19 cellular contexts compared by ENCODE assay signal in the genomic region with DNA sequence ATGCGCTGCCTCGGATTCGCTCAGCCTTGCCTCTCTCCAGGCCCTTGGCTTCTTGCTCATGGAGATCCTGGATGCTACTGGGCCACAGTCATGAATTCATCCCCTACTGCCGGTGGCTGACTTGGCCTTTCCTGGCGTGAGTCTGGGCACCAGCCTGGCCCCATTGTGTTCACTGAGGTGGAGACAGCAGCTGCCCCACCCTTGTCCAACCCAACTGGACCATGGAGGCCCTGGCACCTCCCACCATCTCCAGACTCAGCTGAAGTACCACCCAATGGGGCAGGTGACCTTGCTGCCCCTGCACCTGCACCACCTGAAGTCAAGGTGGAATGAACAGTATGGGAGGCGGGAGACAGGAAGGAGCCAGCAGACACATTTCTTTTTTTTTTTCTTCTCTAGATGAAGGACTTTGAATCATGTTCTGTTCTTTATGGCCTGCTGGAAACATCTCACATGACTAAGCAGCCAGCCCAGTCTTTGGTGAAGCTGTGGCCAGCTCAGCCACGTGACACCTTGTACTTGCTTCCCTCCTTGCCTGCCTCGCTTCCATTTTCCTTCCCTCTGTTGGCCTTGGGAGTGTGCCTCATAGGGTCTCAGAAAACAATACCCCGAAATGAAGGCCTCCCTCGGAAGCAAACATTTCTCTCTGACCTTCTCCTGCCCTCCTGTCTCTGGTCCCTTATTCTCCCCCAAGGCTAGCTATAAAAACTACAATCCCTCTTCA. TPM values are rescaled to one million over a fixed set of nuclear protein-coding genes. Genes with fewer than 3 reads are reported as not detected.
DNase-seq lines count a peak whose midpoint lies in the region; ATAC-seq and TF ChIP-seq lines count a peak whose summit lies in the region.
"Had no signal": no experiment of that assay in that cellular context is flagged by ENCODE, and none has a peak within 500 bp of the region (broad histone marks: within the 10 kb centered on the region; RNA-seq: fewer than 3 reads in every experiment).

No MANE protein-coding gene starts in this region.

- H3K27me3 Mint-ChIP-seq in activated CD8-positive, alpha-beta T cell treated with anti-CD3 and anti-CD28 coated beads, Interleukin-2, amount 10 ng/mL, durations not matched to agents 7 days and 5 days (ENCODE audit: low read depth): peaks cover 65% of the 10 kb centered on the region
- peaks cover 35 to 68% of the 10 kb centered on the region in 2 donors for H3K27me3 Mint-ChIP-seq in T-cell

- ATAC-seq in left ventricle myocardium superior (peak; percentile 67), gastrocnemius medialis (peak; percentile 25 to 59), T-cell (replicated peaks in 1 of 4) (no peak), GM18498 (IDR thresholded peaks at IDR 0.05; ENCODE audit: unreplicated experiment) (no peak)
- no peak for ATAC-seq in activated CD8-positive, alpha-beta T cell treated with anti-CD3 and anti-CD28 coated beads, Interleukin-2, amount 10 ng/mL, durations not matched to agents 7 days and 5 days
- ATAC-seq: lower lobe of right lung; naive thymus-derived CD4-positive, alpha-beta T cell had no signal

- H3K4me3 Mint-ChIP-seq in activated CD8-positive, alpha-beta T cell treated with anti-CD3 and anti-CD28 coated beads, Interleukin-2, amount 10 ng/mL, durations not matched to agents 7 days and 5 days: no peak overlapping the region
- H3K4me3 Mint-ChIP-seq in T-cell: no peak overlapping the region
- H3K4me3 Mint-ChIP-seq: activated CD4-positive, alpha-beta memory T cell treated with anti-CD3 and anti-CD28 coated beads, Interleukin-2, amount 10 ng/mL, durations not matched to agents 7 days and 5 days; activated naive CD8-positive, alpha-beta T cell treated with anti-CD3 and anti-CD28 coated beads, Interleukin-2, amount 10 ng/mL, durations not matched to agents 7 days and 5 days; H9; naive thymus-derived CD4-positive, alpha-beta T cell had no signal

- POLR2A ChIA-PET in activated CD8-positive, alpha-beta T cell treated with anti-CD3 and anti-CD28 coated beads, Interleukin-2, amount 10 ng/mL, durations not matched to agents 7 days and 5 days (lab: Charles Lee): no interaction called here
- POLR2A ChIA-PET in T-cell (lab: Charles Lee): no interaction called here

- CTCF ChIA-PET in activated CD8-positive, alpha-beta T cell treated with anti-CD3 and anti-CD28 coated beads, Interleukin-2, amount 10 ng/mL, durations not matched to agents 7 days and 5 days (lab: Charles Lee): no interaction called here
- CTCF ChIA-PET in T-cell (lab: Charles Lee): no interaction called here

- H3K4me1 Mint-ChIP-seq in activated CD8-positive, alpha-beta T cell treated with anti-CD3 and anti-CD28 coated beads, Interleukin-2, amount 10 ng/mL, durations not matched to agents 7 days and 5 days (ENCODE audit: low read depth): peaks cover 20% of the 10 kb centered on the region
- peaks cover 7 to 10% (median 8%) of the 10 kb centered on the region in 3 donors for H3K4me1 Mint-ChIP-seq in T-cell

- no peaks in the 10 kb centered on the region for H3K9me2 ChIP-seq in GM23248 (ENCODE audit: insufficient read depth)

- H3K27ac Mint-ChIP-seq in activated CD8-positive, alpha-beta T cell treated with anti-CD3 and anti-CD28 coated beads, Interleukin-2, amount 10 ng/mL, durations not matched to agents 7 days and 5 days: no peak overlapping the region
- no peak overlapping the region for H3K27ac Mint-ChIP-seq in T-cell
- H3K27ac Mint-ChIP-seq: activated CD4-positive, alpha-beta memory T cell treated with anti-CD3 and anti-CD28 coated beads, Interleukin-2, amount 10 ng/mL, durations not matched to agents 7 days and 5 days; activated naive CD8-positive, alpha-beta T cell treated with anti-CD3 and anti-CD28 coated beads, Interleukin-2, amount 10 ng/mL, durations not matched to agents 7 days and 5 days; H9; naive thymus-derived CD4-positive, alpha-beta T cell had no signal

- no peaks in the 10 kb centered on the region for H3F3A ChIP-seq in GM23248 (ENCODE audit: insufficient read depth)

- H3K27ac ChIP-seq in GM23248: no peak overlapping the region
- H3K27ac ChIP-seq in gastrocnemius medialis: peak overlapping the region; percentile 88 to 96 (median 94)
- H3K27ac ChIP-seq: lower lobe of right lung had no signal

- H3K9me3 ChIP-seq in GM23248 (ENCODE audit: low read depth) (no peaks in the 10 kb centered on the region), gastrocnemius medialis (no peaks in the 10 kb centered on the region)
- H3K9me3 ChIP-seq: lower lobe of right lung had no signal

- H3K36me3 ChIP-seq in GM23248 (ENCODE audit: low read depth) (no peaks in the 10 kb centered on the region), gastrocnemius medialis (peaks cover 0 to 29% of the 10 kb centered on the region in 2 donors)
- H3K36me3 ChIP-seq: lower lobe of right lung had no signal

- WGBS in GM23248 (ENCODE audit: low coverage in 1 of 2, low lambda C conversion rate in 2 of 2, missing lambda C conversion rate in 2 of 2), 2 experiments: 41 to 47% methylated on average over 10 of the region's 10 CpGs

- H4K20me1 ChIP-seq in GM23248 (ENCODE audit: insufficient read depth): no peaks in the 10 kb centered on the region

- no peaks in the 10 kb centered on the region for H3K9me3 Mint-ChIP-seq in activated CD8-positive, alpha-beta T cell treated with anti-CD3 and anti-CD28 coated beads, Interleukin-2, amount 10 ng/mL, durations not matched to agents 7 days and 5 days (ENCODE audit: insufficient read depth)
- H3K9me3 Mint-ChIP-seq in T-cell: no peaks in the 10 kb centered on the region
- H3K9me3 Mint-ChIP-seq: activated CD4-positive, alpha-beta memory T cell treated with anti-CD3 and anti-CD28 coated beads, Interleukin-2, amount 10 ng/mL, durations not matched to agents 7 days and 5 days; activated naive CD8-positive, alpha-beta T cell treated with anti-CD3 and anti-CD28 coated beads, Interleukin-2, amount 10 ng/mL, durations not matched to agents 7 days and 5 days; H9; naive thymus-derived CD4-positive, alpha-beta T cell had no signal

- no peaks in the 10 kb centered on the region for H3K79me2 ChIP-seq in GM23248 (ENCODE audit: insufficient read depth)

- no peaks in the 10 kb centered on the region for H3K4me1 ChIP-seq in GM23248 (ENCODE audit: insufficient read depth)
- H3K4me1 ChIP-seq in gastrocnemius medialis: peaks cover 14% of the 10 kb centered on the region in 2 donors

- no peak overlapping the region for H2AFZ ChIP-seq in GM23248

- DNase-seq in GM23248 (peak; percentile 71), RPMI7951 (ENCODE audit: low read depth) (peak; percentile 28), left ventricle myocardium superior (no peak), gastrocnemius medialis (peak; percentile 86 to 91), globus pallidus (ENCODE audit: low spot score) (no peak), T-cell (no peak)
- DNase-seq in activated CD8-positive, alpha-beta T cell treated with anti-CD3 and anti-CD28 coated beads, Interleukin-2, amount 10 ng/mL, durations not matched to agents 7 days and 5 days: no peak
- DNase-seq: activated CD4-positive, alpha-beta memory T cell treated with anti-CD3 and anti-CD28 coated beads, Interleukin-2, amount 10 ng/mL, durations not matched to agents 7 days and 5 days; activated naive CD8-positive, alpha-beta T cell treated with anti-CD3 and anti-CD28 coated beads, Interleukin-2, amount 10 ng/mL, durations not matched to agents 7 days and 5 days; AML-193; H9; lower lobe of right lung; MM.1S; naive thymus-derived CD4-positive, alpha-beta T cell; NCI-H2081; NCI-H524 had no signal

- no peak overlapping the region for H3K9ac ChIP-seq in GM23248

- H3K27me3 ChIP-seq in GM23248 (replicated peaks; ENCODE audit: insufficient read depth) (peaks cover 67% of the 10 kb centered on the region), gastrocnemius medialis (peaks cover 0 to 6% (median 0%) of the 10 kb centered on the region in 3 donors)

- no peak overlapping the region for H3K4me2 ChIP-seq in GM23248 (ENCODE audit: unreplicated experiment)

- H3K36me3 Mint-ChIP-seq in activated CD8-positive, alpha-beta T cell treated with anti-CD3 and anti-CD28 coated beads, Interleukin-2, amount 10 ng/mL, durations not matched to agents 7 days and 5 days (ENCODE audit: low read depth): no peaks in the 10 kb centered on the region
- no peaks in the 10 kb centered on the region for H3K36me3 Mint-ChIP-seq in T-cell
- H3K36me3 Mint-ChIP-seq: activated naive CD8-positive, alpha-beta T cell treated with anti-CD3 and anti-CD28 coated beads, Interleukin-2, amount 10 ng/mL, durations not matched to agents 7 days and 5 days had no signal

- H3K4me3 ChIP-seq in GM23248: no peak overlapping the region
- H3K4me3 ChIP-seq in gastrocnemius medialis: no peak overlapping the region
- H3K4me3 ChIP-seq: lower lobe of right lung had no signal

- intact Hi-C loops in left ventricle myocardium superior (cut with micrococcal nuclease) (no loop called here), gastrocnemius medialis (cut with DNase I; ENCODE audit: low total_unique reads) (no loop called here)

- in situ Hi-C loops in GM23248 (cut with MboI) (no loop called here), gastrocnemius medialis (cut with MboI; ENCODE audit: low sequenced_read_pairs in 4 of 4) (loop anchor here in 1 of 4 donors (25.0 kb wide), 1 partner anchor 113 kb away; a partner anchor contains a TSS)

- TF ChIP-seq POLR2A in gastrocnemius medialis (IDR thresholded peaks at IDR 0.05): peak; percentile 38 to 53

- no peak for TF ChIP-seq CTCF in gastrocnemius medialis (IDR thresholded peaks at IDR 0.05 in 4 of 5, conservative IDR thresholded peaks at IDR 0.05 in 1 of 5)

RNA-seq across cellular contexts. Expression of a gene that starts 3.8 kb away (rescaled TPM):
- total RNA-seq in GM23248 (2014; rRNA removed; shearing (Covaris generic)): not detected in 2 replicates
- 0.14 TPM in 1 of 2 replicates, not detected in the other for polyA plus RNA-seq in GM23248 (2016; fragmentation: Nextera tagmentation; extraction: Ambion mirVana)
- total RNA-seq in RPMI7951 (2014; rRNA removed; shearing (Covaris generic)): not detected in 2 replicates
- total RNA-seq in left ventricle myocardium superior (6.4 TPM), gastrocnemius medialis (1 to 10 TPM; 1.2 to 5.2 (median 3.1) TPM), T-cell (under 1 TPM in 3 of 5 donors, not detected in 2; 0.13 to 0.38 (median 0.19) TPM)
- not detected for total RNA-seq in activated CD8-positive, alpha-beta T cell treated with anti-CD3 and anti-CD28 coated beads, Interleukin-2, amount 10 ng/mL, durations not matched to agents 7 days and 5 days
- total RNA-seq: activated CD4-positive, alpha-beta memory T cell treated with anti-CD3 and anti-CD28 coated beads, Interleukin-2, amount 10 ng/mL, durations not matched to agents 7 days and 5 days; activated naive CD8-positive, alpha-beta T cell treated with anti-CD3 and anti-CD28 coated beads, Interleukin-2, amount 10 ng/mL, durations not matched to agents 7 days and 5 days; bronchial epithelial cell; lower lobe of right lung; naive thymus-derived CD4-positive, alpha-beta T cell; pulmonary artery endothelial cell had no signal
- polyA plus RNA-seq: naive thymus-derived CD4-positive, alpha-beta T cell had no signal

RNA-seq across cellular contexts. Expression of a gene that starts 17.7 kb away (rescaled TPM):
- total RNA-seq in GM23248 (2014; rRNA removed; shearing (Covaris generic)): not detected in 2 replicates
- polyA plus RNA-seq in GM23248 (2016; fragmentation: Nextera tagmentation; extraction: Ambion mirVana): not detected in 2 replicates
- total RNA-seq in RPMI7951 (2014; rRNA removed; shearing (Covaris generic)): 0.12 TPM in 1 of 2 replicates, not detected in the other
- total RNA-seq in left ventricle myocardium superior (207 TPM), gastrocnemius medialis (1,000 to 10,000 TPM; 1,040 to 4,298 (median 2,203) TPM), T-cell (not detected)
- under 1 TPM in 1 of 2 experiments, not detected in 1; 0.23 TPM for total RNA-seq in activated CD8-positive, alpha-beta T cell treated with anti-CD3 and anti-CD28 coated beads, Interleukin-2, amount 10 ng/mL, durations not matched to agents 7 days and 5 days
- total RNA-seq: activated naive CD8-positive, alpha-beta T cell treated with anti-CD3 and anti-CD28 coated beads, Interleukin-2, amount 10 ng/mL, durations not matched to agents 7 days and 5 days; bronchial epithelial cell; H9; naive thymus-derived CD4-positive, alpha-beta T cell; pulmonary artery endothelial cell had no signal
- polyA plus RNA-seq: naive thymus-derived CD4-positive, alpha-beta T cell had no signal

RNA-seq across cellular contexts. Expression of a gene that starts 28.1 kb away (rescaled TPM):
- 3.4 and 5.5 TPM in 2 replicates for total RNA-seq in GM23248 (2014; rRNA removed; shearing (Covaris generic))
- polyA plus RNA-seq in GM23248 (2016; fragmentation: Nextera tagmentation; extraction: Ambion mirVana): 5.9 and 6.4 TPM in 2 replicates
- 2.2 and 4.1 TPM in 2 replicates for total RNA-seq in RPMI7951 (2014; rRNA removed; shearing (Covaris generic))
- total RNA-seq in left ventricle myocardium superior (15.8 TPM), gastrocnemius medialis (under 1 TPM in 2 of 4 donors, not detected in 2; 0.33 to 0.95 TPM), T-cell (under 1 TPM in 4 of 5 donors, not detected in 1; 0.08 to 0.19 (median 0.12) TPM)
- not detected for total RNA-seq in activated CD8-positive, alpha-beta T cell treated with anti-CD3 and anti-CD28 coated beads, Interleukin-2, amount 10 ng/mL, durations not matched to agents 7 days and 5 days
- total RNA-seq: activated CD4-positive, alpha-beta memory T cell treated with anti-CD3 and anti-CD28 coated beads, Interleukin-2, amount 10 ng/mL, durations not matched to agents 7 days and 5 days; activated naive CD8-positive, alpha-beta T cell treated with anti-CD3 and anti-CD28 coated beads, Interleukin-2, amount 10 ng/mL, durations not matched to agents 7 days and 5 days; bronchial epithelial cell; pulmonary artery endothelial cell had no signal
- polyA plus RNA-seq: naive thymus-derived CD4-positive, alpha-beta T cell had no signal

RNA-seq across cellular contexts. Expression of a gene that starts 51.8 kb away (rescaled TPM):
- total RNA-seq in GM23248 (2014; rRNA removed; shearing (Covaris generic)): 10.7 and 11.9 TPM in 2 replicates
- 9.5 and 10.0 TPM in 2 replicates for polyA plus RNA-seq in GM23248 (2016; fragmentation: Nextera tagmentation; extraction: Ambion mirVana)
- 8.4 and 10.2 TPM in 2 replicates for total RNA-seq in RPMI7951 (2014; rRNA removed; shearing (Covaris generic))
- 9.8 TPM for total RNA-seq in left ventricle myocardium superior
- total RNA-seq in gastrocnemius medialis: 10 to 100 TPM in 3 of 4 donors, 1 to 10 TPM in 1; 9.0 to 35.5 (median 16.1) TPM
- total RNA-seq in activated CD8-positive, alpha-beta T cell treated with anti-CD3 and anti-CD28 coated beads, Interleukin-2, amount 10 ng/mL, durations not matched to agents 7 days and 5 days: 10 to 100 TPM in 1 of 2 experiments, 1 to 10 TPM in 1; 9.1 to 10.9 TPM
- 10 to 100 TPM; 10.2 to 30.2 (median 17.3) TPM for total RNA-seq in T-cell

Comparison
In these comparisons a context has a peak if more than half of its experiments do, and no peak if none do; other contexts are left out.
1. DNase-seq: peak in GM23248 (single experiment), RPMI7951 (single experiment) and gastrocnemius medialis (2 of 2); none in left ventricle myocardium superior (single experiment), activated CD8-positive, alpha-beta T cell treated with anti-CD3 and anti-CD28 coated beads, Interleukin-2, amount 10 ng/mL, durations not matched to agents 7 days and 5 days (single experiment), globus pallidus (single experiment) and T-cell (0 of 34).
2. ATAC-seq: peak in left ventricle myocardium superior (single experiment) and gastrocnemius medialis (2 of 2); none in activated CD8-positive, alpha-beta T cell treated with anti-CD3 and anti-CD28 coated beads, Interleukin-2, amount 10 ng/mL, durations not matched to agents 7 days and 5 days (single experiment), T-cell (0 of 4) and GM18498 (single experiment).
3. RNA of a gene that starts 17.7 kb away (total RNA-seq): 1,040 to 4,298 TPM in gastrocnemius medialis and 207 TPM in left ventricle myocardium superior (single experiment); 0.23 TPM in activated CD8-positive, alpha-beta T cell treated with anti-CD3 and anti-CD28 coated beads, Interleukin-2, amount 10 ng/mL, durations not matched to agents 7 days and 5 days, 0.12 TPM in RPMI7951, not detected in GM23248 and not detected in T-cell; every median in the first group is over 100 times any median in the second.